In the genomic region with DNA sequence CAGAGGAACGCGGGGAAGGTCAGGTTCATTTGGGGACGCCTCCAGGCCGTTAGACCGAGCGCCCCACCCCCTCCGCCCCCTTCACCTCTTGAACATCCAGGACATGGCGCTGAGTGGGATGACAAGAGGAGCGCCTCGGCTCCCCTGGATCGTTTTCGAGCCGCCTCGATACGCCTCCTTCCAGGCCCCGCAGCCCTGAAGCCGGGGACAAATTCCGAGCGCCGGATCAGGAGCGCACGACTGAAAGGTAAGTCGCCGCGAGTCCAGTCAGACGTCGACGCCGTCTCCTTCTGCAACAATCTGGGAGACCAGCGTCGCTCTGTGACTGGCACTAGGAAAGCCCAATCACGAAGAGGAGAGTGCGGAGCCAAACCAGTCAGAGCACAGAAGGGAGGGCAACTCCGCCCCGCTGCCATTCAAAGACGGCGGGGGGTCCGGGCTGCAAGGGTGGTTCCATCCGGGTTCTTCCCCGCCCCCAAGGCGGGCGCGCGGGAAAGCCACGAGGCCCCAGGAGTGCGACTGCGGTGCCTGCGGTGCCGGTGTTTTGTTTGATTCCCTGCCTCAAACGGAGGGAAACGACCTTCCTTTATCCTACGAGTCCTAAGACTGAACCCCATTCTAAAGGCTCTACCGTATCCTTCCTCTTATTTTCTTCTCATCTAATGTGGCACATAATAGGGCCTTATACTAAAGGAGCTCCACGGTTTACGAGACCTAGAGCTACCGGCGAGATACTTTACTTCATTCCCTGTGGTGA, we compare ENCODE assay signal across 8 cellular contexts. TPM values are rescaled to one million over a fixed set of nuclear protein-coding genes. Genes with fewer than 3 reads are reported as not detected.
DNase-seq lines count a peak whose midpoint lies in the region; ATAC-seq and TF ChIP-seq lines count a peak whose summit lies in the region.

A gene with protein sequence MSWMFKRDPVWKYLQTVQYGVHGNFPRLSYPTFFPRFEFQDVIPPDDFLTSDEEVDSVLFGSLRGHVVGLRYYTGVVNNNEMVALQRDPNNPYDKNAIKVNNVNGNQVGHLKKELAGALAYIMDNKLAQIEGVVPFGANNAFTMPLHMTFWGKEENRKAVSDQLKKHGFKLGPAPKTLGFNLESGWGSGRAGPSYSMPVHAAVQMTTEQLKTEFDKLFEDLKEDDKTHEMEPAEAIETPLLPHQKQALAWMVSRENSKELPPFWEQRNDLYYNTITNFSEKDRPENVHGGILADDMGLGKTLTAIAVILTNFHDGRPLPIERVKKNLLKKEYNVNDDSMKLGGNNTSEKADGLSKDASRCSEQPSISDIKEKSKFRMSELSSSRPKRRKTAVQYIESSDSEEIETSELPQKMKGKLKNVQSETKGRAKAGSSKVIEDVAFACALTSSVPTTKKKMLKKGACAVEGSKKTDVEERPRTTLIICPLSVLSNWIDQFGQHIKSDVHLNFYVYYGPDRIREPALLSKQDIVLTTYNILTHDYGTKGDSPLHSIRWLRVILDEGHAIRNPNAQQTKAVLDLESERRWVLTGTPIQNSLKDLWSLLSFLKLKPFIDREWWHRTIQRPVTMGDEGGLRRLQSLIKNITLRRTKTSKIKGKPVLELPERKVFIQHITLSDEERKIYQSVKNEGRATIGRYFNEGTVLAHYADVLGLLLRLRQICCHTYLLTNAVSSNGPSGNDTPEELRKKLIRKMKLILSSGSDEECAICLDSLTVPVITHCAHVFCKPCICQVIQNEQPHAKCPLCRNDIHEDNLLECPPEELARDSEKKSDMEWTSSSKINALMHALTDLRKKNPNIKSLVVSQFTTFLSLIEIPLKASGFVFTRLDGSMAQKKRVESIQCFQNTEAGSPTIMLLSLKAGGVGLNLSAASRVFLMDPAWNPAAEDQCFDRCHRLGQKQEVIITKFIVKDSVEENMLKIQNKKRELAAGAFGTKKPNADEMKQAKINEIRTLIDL (minus strand): TSS at position 302 of the 757 bp plus-strand sequence. CDS start 197 bp downstream, at position 105.

- peaks cover 9% of the 10 kb centered on the region for H3K36me3 Mint-ChIP-seq in T-helper 1 cell treated with Interleukin-12 subunit alpha and Interleukin-12 subunit beta and Interleukin-4 antibody, amounts not matched to agents 30 μg/mL and 1 μg/mL, for 36 hours (ENCODE audit: low read depth)
- peaks cover 16% of the 10 kb centered on the region for H3K36me3 Mint-ChIP-seq in progenitor cell of endocrine pancreas (ENCODE audit: insufficient read depth)

- ATAC-seq in HG02798 (IDR thresholded peaks at IDR 0.05; ENCODE audit: poor library complexity, unreplicated experiment) = peak; percentile 99

- peak within 1 kb of the TSS; percentile 95 for H3K4me3 Mint-ChIP-seq in T-helper 1 cell treated with Interleukin-12 subunit alpha and Interleukin-12 subunit beta and Interleukin-4 antibody, amounts not matched to agents 30 μg/mL and 1 μg/mL, for 36 hours
- H3K4me3 Mint-ChIP-seq in progenitor cell of endocrine pancreas (ENCODE audit: low read depth) = peak within 1 kb of the TSS; percentile 97

- H3K4me1 ChIP-seq in left ventricle myocardium inferior = peaks cover 24% of the 10 kb centered on the region

- no peaks in the 10 kb centered on the region for H3K9me3 Mint-ChIP-seq in T-helper 1 cell treated with Interleukin-12 subunit alpha and Interleukin-12 subunit beta and Interleukin-4 antibody, amounts not matched to agents 30 μg/mL and 1 μg/mL, for 36 hours
- peaks cover 4% of the 10 kb centered on the region for H3K9me3 Mint-ChIP-seq in progenitor cell of endocrine pancreas (ENCODE audit: low read depth)

- DNase-seq in NCI-H146 (lab: John Stamatoyannopoulos, UW) (peak; percentile 99), amygdala (lab: John Stamatoyannopoulos, UW) (peak; percentile 49 to 96 (median 90)), left ventricle myocardium inferior (peak; percentile 94), progenitor cell of endocrine pancreas (ENCODE audit: low spot score, unreplicated experiment) (peak; percentile 88), ureter (ENCODE audit: low spot score) (peak; percentile 96)

- H3K27ac Mint-ChIP-seq in T-helper 1 cell treated with Interleukin-12 subunit alpha and Interleukin-12 subunit beta and Interleukin-4 antibody, amounts not matched to agents 30 μg/mL and 1 μg/mL, for 36 hours = peak within 1 kb of the TSS; percentile 81
- H3K27ac Mint-ChIP-seq in progenitor cell of endocrine pancreas = peak within 1 kb of the TSS; percentile 97

- H3K27me3 Mint-ChIP-seq in T-helper 1 cell treated with Interleukin-12 subunit alpha and Interleukin-12 subunit beta and Interleukin-4 antibody, amounts not matched to agents 30 μg/mL and 1 μg/mL, for 36 hours (ENCODE audit: low read depth) = no peaks in the 10 kb centered on the region
- no peaks in the 10 kb centered on the region for H3K27me3 Mint-ChIP-seq in progenitor cell of endocrine pancreas

- no peaks in the 10 kb centered on the region for H3K27me3 ChIP-seq in left ventricle myocardium inferior (ENCODE audit: low read depth)

- intact Hi-C loops in left ventricle myocardium inferior (cut with micrococcal nuclease) = no loop called here

- TF ChIP-seq CTCF in GM12875 (IDR thresholded peaks at IDR 0.05; ENCODE audit: borderline replicate concordance, insufficient read depth, low read depth, low read length) (no peak), left ventricle myocardium inferior (IDR thresholded peaks at IDR 0.05; ENCODE audit: borderline replicate concordance) (no peak), progenitor cell of endocrine pancreas (IDR thresholded peaks at IDR 0.05; ENCODE audit: unreplicated experiment) (no peak)

- no peaks in the 10 kb centered on the region for H3K9me3 ChIP-seq in left ventricle myocardium inferior (replicated peaks)

- peaks cover 16% of the 10 kb centered on the region for H3K36me3 ChIP-seq in left ventricle myocardium inferior

- H3K27ac ChIP-seq in left ventricle myocardium inferior (replicated peaks) = peak within 1 kb of the TSS; percentile 85

- H3K4me1 Mint-ChIP-seq in T-helper 1 cell treated with Interleukin-12 subunit alpha and Interleukin-12 subunit beta and Interleukin-4 antibody, amounts not matched to agents 30 μg/mL and 1 μg/mL, for 36 hours (ENCODE audit: low read depth) = peaks cover 19% of the 10 kb centered on the region
- H3K4me1 Mint-ChIP-seq in progenitor cell of endocrine pancreas (ENCODE audit: low read depth) = peaks cover 8% of the 10 kb centered on the region

- H3K4me3 ChIP-seq in GM12875 (ENCODE audit: low read depth, low read length) = peak within 1 kb of the TSS; percentile 70
- H3K4me3 ChIP-seq in left ventricle myocardium inferior = peak within 1 kb of the TSS; percentile 83

RNA-seq across cellular contexts. Expression of the gene that starts here (rescaled TPM):
- total RNA-seq in left ventricle myocardium inferior (27.4 TPM), progenitor cell of endocrine pancreas (39.8 and 42.8 TPM in 2 replicates), ureter (36.8 TPM)

Comparison
In these comparisons a context has a peak if more than half of its experiments do, and no peak if none do; other contexts are left out.
1. Peak in every context shown above with its lines: DNase-seq, ATAC-seq, H3K4me3 ChIP-seq and H3K27ac ChIP-seq.